34 cellular contexts compared by ENCODE assay signal in genomic region chr3:58231666-58232065, GRCh38. TPM values are rescaled to one million over a fixed set of nuclear protein-coding genes. Genes with fewer than 3 reads are reported as not detected.
"Had no signal": no experiment of that assay in that cellular context is flagged by ENCODE, and none has a peak within 500 bp of the region (broad histone marks: within the 10 kb centered on the region; RNA-seq: fewer than 3 reads in every experiment).

No MANE protein-coding gene starts in this region.

- FAIRE-seq: bronchial epithelial cell, colon, islet of Langerhans, TTC549 had no signal

- H3K4me3 ChIP-seq: esophagus squamous epithelium, left ventricle myocardium inferior, ovary, skin epidermis, testis, transverse colon had no signal

- H3K36me3 Mint-ChIP-seq: activated CD4-positive, alpha-beta memory T cell treated with anti-CD3 and anti-CD28 coated beads for 36 hours; mesothelial cell of epicardium; naive thymus-derived CD4-positive, alpha-beta T cell; stimulated activated effector memory CD8-positive, alpha-beta T cell treated with anti-CD3 and anti-CD28 coated beads, Interleukin-12 subunit alpha, Interleukin-12 subunit beta, amount 100 ng/mL, for 72 hours had no signal

- H3K27ac ChIP-seq: epithelial cell of prostate, esophagus squamous epithelium, left ventricle myocardium inferior, ovary, skin epidermis, testis, WERI-Rb-1 had no signal

- ATAC-seq: activated naive CD8-positive, alpha-beta T cell treated with anti-CD3 and anti-CD28 coated beads, Interleukin-2, amount 50 U/mL, for 24 hours; sciatic nerve; stimulated activated effector memory CD8-positive, alpha-beta T cell treated with anti-CD3 and anti-CD28 coated beads, Interleukin-12 subunit alpha, Interleukin-12 subunit beta, amount 100 ng/mL, for 72 hours had no signal

- H3K9me3 ChIP-seq: esophagus squamous epithelium, left ventricle myocardium inferior, ovary, testis, transverse colon had no signal

- DNase-seq: activated CD4-positive, alpha-beta memory T cell treated with anti-CD3 and anti-CD28 coated beads for 36 hours; activated CD4-positive, alpha-beta T cell treated with anti-CD3 and anti-CD28 coated beads, Interleukin-2, amount 10 ng/mL, durations not matched to agents 24 days and 14 days; activated CD4-positive, CD25-positive, alpha-beta regulatory T cell treated with anti-CD3 and anti-CD28 coated beads, Interleukin-2, amount 50 U/mL, for 72 hours; activated gamma-delta T cell; activated naive CD4-positive, alpha-beta T cell treated with anti-CD3 and anti-CD28 coated beads, Interleukin-2, amount 50 U/mL, for 16 hours; activated naive CD8-positive, alpha-beta T cell treated with anti-CD3 and anti-CD28 coated beads, Interleukin-2, amount 50 U/mL, for 24 hours; activated T-cell treated with anti-CD3 and anti-CD28 coated beads, Interleukin-2, amount 50 U/mL, for 24 hours; amygdala; dermis blood vessel endothelial cell; effector CD4-positive, alpha-beta T cell; esophagus squamous epithelium; foreskin melanocyte; left ventricle myocardium inferior; naive thymus-derived CD4-positive, alpha-beta T cell; ovary; stimulated activated CD4-positive, alpha-beta T cell treated with anti-CD3 and anti-CD28 coated beads, Interleukin-12 subunit alpha, Interleukin-12 subunit beta, amount 100 ng/mL, for 4 hours; stimulated activated CD4-positive, alpha-beta T cell treated with anti-CD3 and anti-CD28 coated beads, Interleukin-4, amount 100 ng/mL, for 24 hours; T-helper 9 cell; testis; transverse colon; WERI-Rb-1 had no signal

- H3K27ac Mint-ChIP-seq: activated CD4-positive, alpha-beta memory T cell treated with anti-CD3 and anti-CD28 coated beads for 36 hours; activated CD4-positive, alpha-beta T cell treated with anti-CD3 and anti-CD28 coated beads, Interleukin-2, amount 10 ng/mL, durations not matched to agents 24 days and 14 days; activated naive CD8-positive, alpha-beta T cell treated with anti-CD3 and anti-CD28 coated beads, Interleukin-2, amount 50 U/mL, for 24 hours; activated T-cell treated with anti-CD3 and anti-CD28 coated beads, Interleukin-2, amount 50 U/mL, for 24 hours; mesothelial cell of epicardium; naive thymus-derived CD4-positive, alpha-beta T cell; progenitor cell of endocrine pancreas; stimulated activated effector memory CD8-positive, alpha-beta T cell treated with anti-CD3 and anti-CD28 coated beads, Interleukin-12 subunit alpha, Interleukin-12 subunit beta, amount 100 ng/mL, for 72 hours had no signal

- H3K36me3 ChIP-seq: esophagus squamous epithelium, left ventricle myocardium inferior, ovary, transverse colon, WERI-Rb-1 had no signal

- H3K4me3 Mint-ChIP-seq: activated CD4-positive, alpha-beta memory T cell treated with anti-CD3 and anti-CD28 coated beads for 36 hours; activated CD4-positive, alpha-beta T cell treated with anti-CD3 and anti-CD28 coated beads, Interleukin-2, amount 10 ng/mL, durations not matched to agents 24 days and 14 days; activated naive CD8-positive, alpha-beta T cell treated with anti-CD3 and anti-CD28 coated beads, Interleukin-2, amount 50 U/mL, for 24 hours; activated T-cell treated with anti-CD3 and anti-CD28 coated beads, Interleukin-2, amount 50 U/mL, for 24 hours; mesothelial cell of epicardium; naive thymus-derived CD4-positive, alpha-beta T cell; stimulated activated effector memory CD8-positive, alpha-beta T cell treated with anti-CD3 and anti-CD28 coated beads, Interleukin-12 subunit alpha, Interleukin-12 subunit beta, amount 100 ng/mL, for 72 hours had no signal

- H3K9me3 Mint-ChIP-seq: activated CD4-positive, alpha-beta memory T cell treated with anti-CD3 and anti-CD28 coated beads for 36 hours; activated CD4-positive, alpha-beta T cell treated with anti-CD3 and anti-CD28 coated beads, Interleukin-2, amount 10 ng/mL, durations not matched to agents 24 days and 14 days; activated naive CD8-positive, alpha-beta T cell treated with anti-CD3 and anti-CD28 coated beads, Interleukin-2, amount 50 U/mL, for 24 hours; activated T-cell treated with anti-CD3 and anti-CD28 coated beads, Interleukin-2, amount 50 U/mL, for 24 hours; mesothelial cell of epicardium; stimulated activated effector memory CD8-positive, alpha-beta T cell treated with anti-CD3 and anti-CD28 coated beads, Interleukin-12 subunit alpha, Interleukin-12 subunit beta, amount 100 ng/mL, for 72 hours had no signal

- H3K27me3 ChIP-seq: esophagus squamous epithelium, ovary, testis, transverse colon had no signal

RNA-seq across cellular contexts. Expression of gene DNASE1L3, which starts 20.9 kb away (rescaled TPM):
- total RNA-seq: activated CD4-positive, alpha-beta memory T cell treated with anti-CD3 and anti-CD28 coated beads for 36 hours; activated CD4-positive, alpha-beta T cell treated with anti-CD3 and anti-CD28 coated beads, Interleukin-2, amount 10 ng/mL, durations not matched to agents 24 days and 14 days; bronchial epithelial cell; progenitor cell of endocrine pancreas; renal cortical epithelial cell; T-helper 1 cell treated with Interleukin-12 subunit alpha and Interleukin-12 subunit beta and Interleukin-4 antibody, amounts not matched to agents 30 ng/mL and 1 ng/mL, for 36 hours had no signal
- polyA plus RNA-seq: naive thymus-derived CD4-positive, alpha-beta T cell; neural cell had no signal
